In the genomic region with DNA sequence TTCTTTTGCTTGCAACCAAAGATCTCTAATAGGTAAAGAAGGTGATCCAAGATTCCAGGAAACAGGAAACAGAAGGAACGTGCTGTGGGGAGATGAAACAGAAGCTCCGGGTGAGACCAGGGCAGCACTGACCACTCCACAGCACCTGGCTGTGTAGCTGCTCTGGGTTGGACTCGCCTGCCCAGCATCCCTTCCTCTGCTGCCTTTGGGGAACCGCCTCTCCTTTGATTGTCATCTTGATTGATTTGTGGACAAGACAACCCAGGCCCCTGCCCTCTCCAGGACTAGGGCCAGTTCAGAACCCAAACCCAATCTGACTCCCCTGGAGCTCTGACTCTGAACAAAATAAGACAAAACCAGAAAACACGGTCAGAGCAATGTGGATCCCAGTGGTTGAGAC, we compare ENCODE assay signal across 26 cellular contexts. TPM values are rescaled to one million over a fixed set of nuclear protein-coding genes. Genes with fewer than 3 reads are reported as not detected.
DNase-seq lines count a peak whose midpoint lies in the region; ATAC-seq and TF ChIP-seq lines count a peak whose summit lies in the region.
"Had no signal": no experiment of that assay in that cellular context is flagged by ENCODE, and none has a peak within 500 bp of the region (broad histone marks: within the 10 kb centered on the region; RNA-seq: fewer than 3 reads in every experiment).

No MANE protein-coding gene starts in this region.

- peaks cover 32% of the 10 kb centered on the region for H3K27me3 Mint-ChIP-seq in activated CD8-positive, alpha-beta memory T cell treated with anti-CD3 and anti-CD28 coated beads, Interleukin-2, amount 10 ng/mL, durations not matched to agents 7 days and 5 days
- peaks cover 21% of the 10 kb centered on the region for H3K27me3 Mint-ChIP-seq in IgD-negative memory B cell
- H3K27me3 Mint-ChIP-seq in effector memory CD8-positive, alpha-beta T cell: peaks cover 70 to 86% of the 10 kb centered on the region in 2 donors
- peaks cover 35% of the 10 kb centered on the region for H3K27me3 Mint-ChIP-seq in H9 (ENCODE audit: low read depth)

- H3T11ph ChIP-seq in H9 (ENCODE audit: low read length): no peak overlapping the region

- no peaks in the 10 kb centered on the region for H3K79me1 ChIP-seq in H9 (ENCODE audit: insufficient read depth, low read depth, low read length, poor library complexity, severe bottlenecking)

- no peaks in the 10 kb centered on the region for H4K20me1 ChIP-seq in H9 (ENCODE audit: control insufficient read depth, insufficient read depth, insufficient read length)

- no peak overlapping the region for H3K4me3 ChIP-seq in right atrium auricular region
- H3K4me3 ChIP-seq: A549, adrenal gland, GM23248, left ventricle myocardium inferior, MG63 had no signal

- no peak overlapping the region for H3K4me3 Mint-ChIP-seq in activated CD8-positive, alpha-beta memory T cell treated with anti-CD3 and anti-CD28 coated beads, Interleukin-2, amount 10 ng/mL, durations not matched to agents 7 days and 5 days
- H3K4me3 Mint-ChIP-seq in IgD-negative memory B cell (peak overlapping the region in 3 of 4 donors; percentile 71 to 80 (median 77)), H9 (no peak overlapping the region)
- H3K4me3 Mint-ChIP-seq in effector memory CD8-positive, alpha-beta T cell: peak overlapping the region; percentile 70 to 77
- H3K4me3 Mint-ChIP-seq in stimulated activated effector memory CD8-positive, alpha-beta T cell treated with anti-CD3 and anti-CD28 coated beads, Interleukin-12 subunit alpha, Interleukin-12 subunit beta, amount 100 ng/mL, for 72 hours: peak overlapping the region; percentile 59
- H3K4me3 Mint-ChIP-seq: brain, neural crest cell had no signal

- no peaks in the 10 kb centered on the region for H3K4me1 ChIP-seq in right atrium auricular region
- no peaks in the 10 kb centered on the region for H3K4me1 ChIP-seq in H9 (ENCODE audit: insufficient read depth, low read length)
- H3K4me1 ChIP-seq: A549, adrenal gland, BE2C, left ventricle myocardium inferior had no signal

- H4K91ac ChIP-seq in H9 (ENCODE audit: insufficient read length, low read depth, low read length): no peak overlapping the region

- H3K27ac Mint-ChIP-seq in activated CD8-positive, alpha-beta memory T cell treated with anti-CD3 and anti-CD28 coated beads, Interleukin-2, amount 10 ng/mL, durations not matched to agents 7 days and 5 days: no peak overlapping the region
- H3K27ac Mint-ChIP-seq in IgD-negative memory B cell (no peak overlapping the region), H9 (no peak overlapping the region)
- H3K27ac Mint-ChIP-seq in effector memory CD8-positive, alpha-beta T cell: no peak overlapping the region
- H3K27ac Mint-ChIP-seq in stimulated activated effector memory CD8-positive, alpha-beta T cell treated with anti-CD3 and anti-CD28 coated beads, Interleukin-12 subunit alpha, Interleukin-12 subunit beta, amount 100 ng/mL, for 72 hours: peak overlapping the region; percentile 74
- H3K27ac Mint-ChIP-seq: brain had no signal

- H3K27me3 ChIP-seq in right atrium auricular region: no peaks in the 10 kb centered on the region
- no peaks in the 10 kb centered on the region for H3K27me3 ChIP-seq in H9 (ENCODE audit: insufficient read depth, low read length)
- H3K27me3 ChIP-seq: adrenal gland had no signal

- DNase-seq in activated CD8-positive, alpha-beta memory T cell treated with anti-CD3 and anti-CD28 coated beads for 24 hours: peak; percentile 55
- no peak for DNase-seq in activated CD8-positive, alpha-beta memory T cell treated with anti-CD3 and anti-CD28 coated beads, Interleukin-2, amount 10 ng/mL, durations not matched to agents 7 days and 5 days
- no peak for DNase-seq in effector memory CD8-positive, alpha-beta T cell
- no peak for DNase-seq in stimulated activated effector memory CD8-positive, alpha-beta T cell treated with anti-CD3 and anti-CD28 coated beads, Interleukin-12 subunit alpha, Interleukin-12 subunit beta, amount 100 ng/mL, for 72 hours (ENCODE audit: low spot score in 2 of 2)
- DNase-seq in right atrium auricular region (ENCODE audit: low spot score) (no peak), H9 (no peak)
- DNase-seq: activated effector memory CD4-positive, alpha-beta T cell treated with anti-CD3 and anti-CD28 coated beads, Interleukin-2, amount 50 U/mL, for 16 hours; adrenal gland; BE2C; DND-41; GM23248; left ventricle myocardium inferior; MG63; NCI-H1417; NCI-H2081; NCI-H345; NCI-H774; SK-N-SH had no signal

- no peak overlapping the region for H2BK5ac ChIP-seq in H9 (ENCODE audit: insufficient read length, low read length)

- H3K18ac ChIP-seq in H9 (ENCODE audit: insufficient read length, low read depth, low read length): no peak overlapping the region

- CTCF ChIA-PET in activated CD8-positive, alpha-beta memory T cell treated with anti-CD3 and anti-CD28 coated beads, Interleukin-2, amount 10 ng/mL, durations not matched to agents 7 days and 5 days (lab: Charles Lee): interaction anchor here (0.9 to 4.3 kb wide), 7 partner anchors 9 to 374 kb away, joined by 3 to 32 read pairs (median 3); no protein-coding TSS in a partner anchor

- H3K23me2 ChIP-seq in H9 (ENCODE audit: insufficient read length, low read depth, low read length, poor library complexity, severe bottlenecking): no peaks in the 10 kb centered on the region

- no peak overlapping the region for H2BK20ac ChIP-seq in H9 (ENCODE audit: low read depth, low read length, poor library complexity, severe bottlenecking)

- no peak overlapping the region for H2AK5ac ChIP-seq in H9 (ENCODE audit: insufficient read length, low read length)

- no peak for ATAC-seq in activated CD8-positive, alpha-beta memory T cell treated with anti-CD3 and anti-CD28 coated beads, Interleukin-2, amount 10 ng/mL, durations not matched to agents 7 days and 5 days
- no peak for ATAC-seq in effector memory CD8-positive, alpha-beta T cell (replicated peaks)
- no peak for ATAC-seq in stimulated activated effector memory CD8-positive, alpha-beta T cell treated with anti-CD3 and anti-CD28 coated beads, Interleukin-12 subunit alpha, Interleukin-12 subunit beta, amount 100 ng/mL, for 72 hours
- no peak for ATAC-seq in HG02981 (IDR thresholded peaks at IDR 0.05; ENCODE audit: unreplicated experiment)
- ATAC-seq: A549 had no signal

- no peak overlapping the region for H2AFZ ChIP-seq in H9 (ENCODE audit: low read length)
- H2AFZ ChIP-seq: GM23248 had no signal

- H3K23ac ChIP-seq in H9 (ENCODE audit: insufficient read length, low read depth, low read length): no peak overlapping the region

- WGBS in H9 (ENCODE audit: extremely low coverage, insufficient read length, low lambda C conversion rate): no CpG with 5 or more reads among the region's 5 CpGs

- TF ChIP-seq CTCF in right atrium auricular region (IDR thresholded peaks at IDR 0.05) (no peak), H9 (conservative IDR thresholded peaks at IDR 0.05) (no peak)

- no peak overlapping the region for H4K5ac ChIP-seq in H9 (ENCODE audit: insufficient read length, low read depth, low read length)

- H3K4me1 Mint-ChIP-seq in activated CD8-positive, alpha-beta memory T cell treated with anti-CD3 and anti-CD28 coated beads, Interleukin-2, amount 10 ng/mL, durations not matched to agents 7 days and 5 days: peaks cover 36% of the 10 kb centered on the region
- H3K4me1 Mint-ChIP-seq in IgD-negative memory B cell: peaks cover 21 to 24% (median 24%) of the 10 kb centered on the region in 3 donors
- peaks cover 12 to 18% of the 10 kb centered on the region in 2 donors for H3K4me1 Mint-ChIP-seq in effector memory CD8-positive, alpha-beta T cell (ENCODE audit: low read depth in 2 of 2)
- H3K4me1 Mint-ChIP-seq in stimulated activated effector memory CD8-positive, alpha-beta T cell treated with anti-CD3 and anti-CD28 coated beads, Interleukin-12 subunit alpha, Interleukin-12 subunit beta, amount 100 ng/mL, for 72 hours: peaks cover 49% of the 10 kb centered on the region
- peaks cover 20 to 24% of the 10 kb centered on the region in 2 experiments for H3K4me1 Mint-ChIP-seq in H9

- no peaks in the 10 kb centered on the region for H3K36me3 Mint-ChIP-seq in activated CD8-positive, alpha-beta memory T cell treated with anti-CD3 and anti-CD28 coated beads, Interleukin-2, amount 10 ng/mL, durations not matched to agents 7 days and 5 days
- H3K36me3 Mint-ChIP-seq in IgD-negative memory B cell: no peaks in the 10 kb centered on the region
- no peaks in the 10 kb centered on the region for H3K36me3 Mint-ChIP-seq in effector memory CD8-positive, alpha-beta T cell (ENCODE audit: insufficient read depth)
- H3K36me3 Mint-ChIP-seq in stimulated activated effector memory CD8-positive, alpha-beta T cell treated with anti-CD3 and anti-CD28 coated beads, Interleukin-12 subunit alpha, Interleukin-12 subunit beta, amount 100 ng/mL, for 72 hours: no peaks in the 10 kb centered on the region
- H3K36me3 Mint-ChIP-seq in H9 (ENCODE audit: insufficient read depth in 1 of 3, low read depth in 3 of 3): no peaks in the 10 kb centered on the region
- H3K36me3 Mint-ChIP-seq: brain had no signal

- H3K27ac ChIP-seq in right atrium auricular region (no peak overlapping the region), H9 (ENCODE audit: insufficient read length, low read depth, low read length) (no peak overlapping the region)
- H3K27ac ChIP-seq: A549, adrenal gland, epithelial cell of prostate, GM23248, left ventricle myocardium inferior had no signal

- no peak overlapping the region for H4K8ac ChIP-seq in H9 (replicated peaks; ENCODE audit: insufficient read length, low read depth, low read length)

- no peak overlapping the region; the same call in 1 of the 2 replicates for H3K14ac ChIP-seq in H9 (ENCODE audit: insufficient read depth, low read length)

- H2BK15ac ChIP-seq in H9 (ENCODE audit: low read depth, low read length): no peak overlapping the region

- no peaks in the 10 kb centered on the region for H3K9me3 Mint-ChIP-seq in activated CD8-positive, alpha-beta memory T cell treated with anti-CD3 and anti-CD28 coated beads, Interleukin-2, amount 10 ng/mL, durations not matched to agents 7 days and 5 days (ENCODE audit: low read depth)
- H3K9me3 Mint-ChIP-seq in IgD-negative memory B cell: peaks cover 0 to 1% (median 0%) of the 10 kb centered on the region in 3 donors
- H3K9me3 Mint-ChIP-seq in effector memory CD8-positive, alpha-beta T cell: no peaks in the 10 kb centered on the region
- H3K9me3 Mint-ChIP-seq in stimulated activated effector memory CD8-positive, alpha-beta T cell treated with anti-CD3 and anti-CD28 coated beads, Interleukin-12 subunit alpha, Interleukin-12 subunit beta, amount 100 ng/mL, for 72 hours: no peaks in the 10 kb centered on the region
- H3K9me3 Mint-ChIP-seq in H9: peaks cover 0 to under 1% of the 10 kb centered on the region in 2 experiments; a peak in 2 of 5 replicates
- H3K9me3 Mint-ChIP-seq: neural crest cell had no signal

- no peaks in the 10 kb centered on the region for H3K36me3 ChIP-seq in right atrium auricular region
- H3K36me3 ChIP-seq: adrenal gland, BE2C, left ventricle myocardium inferior, MG63 had no signal

- no peak overlapping the region for H3K4me2 ChIP-seq in H9 (ENCODE audit: insufficient read depth, insufficient read length, low read length)
- H3K4me2 ChIP-seq: A549, SK-N-SH had no signal

- no peak overlapping the region for H3K56ac ChIP-seq in H9 (ENCODE audit: insufficient read length, low read depth, low read length)

- H3K79me2 ChIP-seq in H9 (ENCODE audit: insufficient read depth, low read length): no peaks in the 10 kb centered on the region

- H2BK12ac ChIP-seq in H9 (ENCODE audit: insufficient read length, low read depth, low read length): no peak overlapping the region

- no peak overlapping the region for H3K4ac ChIP-seq in H9 (ENCODE audit: low read depth, low read length)

- H2BK120ac ChIP-seq in H9 (ENCODE audit: low read depth, low read length, poor library complexity, severe bottlenecking): no peak overlapping the region

- H3K9me3 ChIP-seq in right atrium auricular region (no peaks in the 10 kb centered on the region), H9 (ENCODE audit: control insufficient read depth, low read depth, low read length) (no peaks in the 10 kb centered on the region)
- H3K9me3 ChIP-seq: A549, adrenal gland, BE2C, Caco-2, left ventricle myocardium inferior, MG63, SK-N-SH had no signal

- H3K9ac ChIP-seq in H9 (ENCODE audit: extremely low read depth, insufficient read length, low read length): no peak overlapping the region
- H3K9ac ChIP-seq: GM23248, SK-N-SH had no signal

RNA-seq across cellular contexts. Expression of gene APOBEC3A, which starts 14.7 kb away (rescaled TPM):
- not detected for total RNA-seq in activated CD8-positive, alpha-beta memory T cell treated with anti-CD3 and anti-CD28 coated beads, Interleukin-2, amount 10 ng/mL, durations not matched to agents 7 days and 5 days
- polyA plus RNA-seq in IgD-negative memory B cell: not detected
- 1 to 10 TPM in 1 of 2 donors, not detected in 1; 1.1 TPM for total RNA-seq in right atrium auricular region
- total RNA-seq in H9 (2021): not detected in 2 replicates
- total RNA-seq: Caco-2, chondrocyte, GM23248, neural crest cell had no signal
- polyA plus RNA-seq: A549, GM23248, SK-N-SH had no signal

RNA-seq across cellular contexts. Expression of gene APOBEC3B, which starts 39.4 kb away (rescaled TPM):
- total RNA-seq in activated CD8-positive, alpha-beta memory T cell treated with anti-CD3 and anti-CD28 coated beads, Interleukin-2, amount 10 ng/mL, durations not matched to agents 7 days and 5 days: 10 to 100 TPM; 32.8 to 82.6 TPM
- 7.0 TPM for polyA plus RNA-seq in IgD-negative memory B cell
- total RNA-seq in right atrium auricular region (under 1 TPM in 1 of 2 donors, not detected in 1; 0.90 TPM), H9 (2021) (28.1 and 29.0 TPM in 2 replicates)
- polyA plus RNA-seq: SK-N-SH had no signal

Comparison
In these comparisons a context has a peak if more than half of its experiments do, and no peak if none do; other contexts are left out.
1. H3K4me3 Mint-ChIP-seq: peak in IgD-negative memory B cell (3 of 4), effector memory CD8-positive, alpha-beta T cell (2 of 2) and stimulated activated effector memory CD8-positive, alpha-beta T cell treated with anti-CD3 and anti-CD28 coated beads, Interleukin-12 subunit alpha, Interleukin-12 subunit beta, amount 100 ng/mL, for 72 hours (single experiment); none in activated CD8-positive, alpha-beta memory T cell treated with anti-CD3 and anti-CD28 coated beads, Interleukin-2, amount 10 ng/mL, durations not matched to agents 7 days and 5 days (single experiment) and H9 (0 of 2).
2. RNA of gene APOBEC3B, which starts 39.4 kb away (total RNA-seq): 32.8 to 82.6 TPM in activated CD8-positive, alpha-beta memory T cell treated with anti-CD3 and anti-CD28 coated beads, Interleukin-2, amount 10 ng/mL, durations not matched to agents 7 days and 5 days and 28.1 to 29.0 TPM in H9; 0.90 TPM in right atrium auricular region; every median in the first group is over 10 times any median in the second.